In the genomic region with DNA sequence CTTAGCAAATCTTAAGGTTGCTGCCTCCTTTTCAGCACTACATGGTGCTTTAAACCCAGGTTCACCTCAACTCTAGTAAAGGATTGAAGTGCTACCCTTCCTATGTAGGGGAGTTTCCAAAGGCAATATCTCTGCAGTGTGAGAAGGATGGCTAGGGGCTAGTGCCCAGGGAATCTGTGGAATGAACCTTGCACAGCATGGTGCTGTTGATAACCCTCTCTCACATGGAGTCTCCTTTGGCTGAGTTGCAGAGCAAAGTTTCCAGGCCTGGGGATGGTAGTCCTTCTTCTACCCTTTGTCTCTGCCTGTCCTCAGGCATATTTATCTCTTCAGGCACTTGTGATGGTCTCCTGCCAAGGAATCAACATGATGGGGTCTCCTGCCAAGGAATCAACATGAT, we compare ENCODE assay signal across 23 cellular contexts. TPM values are rescaled to one million over a fixed set of nuclear protein-coding genes. Genes with fewer than 3 reads are reported as not detected.
"Had no signal": no experiment of that assay in that cellular context is flagged by ENCODE, and none has a peak within 500 bp of the region (broad histone marks: within the 10 kb centered on the region; RNA-seq: fewer than 3 reads in every experiment).

No MANE protein-coding gene starts in this region.

- H3K4me1 Mint-ChIP-seq: T-cell had no signal

- H3K9ac ChIP-seq: SK-N-SH had no signal

- H3K4me2 ChIP-seq: SK-N-SH had no signal

- H3K4me3 Mint-ChIP-seq: T-cell had no signal

- DNase-seq: KBM-7, MV-4-11, NCI-H1048, NCI-H1105, NCI-H1417, NCI-H146, NCI-H1694 treated with DMSO at 0.1 percent for 48 hours, NCI-H1930, NCI-H2081, NCI-H2107, NCI-H226, NCI-H446, NCI-H510A, NCI-H524 treated with DMSO at 0.1 percent for 48 hours, NCI-H69, NCI-H774, PC-3, SHP77, SK-N-SH, SW 1271, T-cell had no signal

- H3K27ac ChIP-seq: RWPE1 had no signal

- H3K27ac Mint-ChIP-seq: T-cell had no signal

- H3K9me3 ChIP-seq: SK-N-SH had no signal

RNA-seq across cellular contexts. Expression of a gene that starts 59.4 kb away (rescaled TPM):
- total RNA-seq: HT-29, PC-3 had no signal
